8 cellular contexts compared by ENCODE assay signal in the genomic region with DNA sequence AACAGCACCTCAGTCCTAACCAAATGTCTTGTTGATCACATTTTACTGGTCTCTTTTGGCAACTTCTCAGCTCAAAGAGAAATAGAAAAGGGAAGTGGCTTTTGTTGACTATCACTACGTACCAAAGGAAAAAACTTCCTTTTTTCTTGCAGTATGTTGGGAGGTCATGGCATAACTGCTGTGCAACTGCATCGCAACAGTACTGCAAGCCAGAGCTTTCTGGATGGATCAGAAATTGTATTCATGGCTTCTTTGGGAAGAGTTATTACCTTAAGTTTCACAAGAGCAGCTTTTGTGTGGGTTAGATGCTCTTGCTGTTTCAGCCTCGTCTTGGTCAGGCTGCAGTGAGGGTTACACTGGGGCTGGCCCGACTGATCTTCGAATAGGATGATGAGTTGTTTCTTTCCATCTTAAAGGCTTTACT.
DNase-seq lines count a peak whose midpoint lies in the region; ATAC-seq and TF ChIP-seq lines count a peak whose summit lies in the region.

No MANE protein-coding gene starts in this region.

- H3K4me3 Mint-ChIP-seq in activated naive CD4-positive, alpha-beta T cell treated with anti-CD3 and anti-CD28 coated beads, Interleukin-2, amount 10 ng/mL, durations not matched to agents 7 days and 5 days, result no peak overlapping the region

- H3K9me3 Mint-ChIP-seq in activated naive CD4-positive, alpha-beta T cell treated with anti-CD3 and anti-CD28 coated beads, Interleukin-2, amount 50 U/mL, for 72 hours, result no peaks in the 10 kb centered on the region
- H3K9me3 Mint-ChIP-seq in activated naive CD4-positive, alpha-beta T cell treated with anti-CD3 and anti-CD28 coated beads, Interleukin-2, amount 10 ng/mL, durations not matched to agents 7 days and 5 days, result no peaks in the 10 kb centered on the region

- H3K27ac ChIP-seq in adrenal gland, result peak overlapping the region in 3 of 5 donors; percentile 15 to 80 (median 52)
- H3K27ac ChIP-seq in stomach, result peak overlapping the region in 4 of 5 donors; percentile 54 to 89 (median 80)

- no peak for TF ChIP-seq CTCF in adrenal gland (IDR thresholded peaks at IDR 0.05)
- no peak for TF ChIP-seq CTCF in stomach (IDR thresholded peaks at IDR 0.05)

- WGBS in adrenal gland, 4 donors, result 58 to 64% (median 61%) methylated on average over 5 of the region's 5 CpGs
- 57 to 72% (median 63%) methylated on average over 5 of the region's 5 CpGs for WGBS in stomach, 5 donors

- peaks cover 43 to 46% of the 10 kb centered on the region in 2 donors for H3K36me3 Mint-ChIP-seq in activated naive CD4-positive, alpha-beta T cell treated with anti-CD3 and anti-CD28 coated beads, Interleukin-2, amount 50 U/mL, for 72 hours
- H3K36me3 Mint-ChIP-seq in activated naive CD4-positive, alpha-beta T cell treated with anti-CD3 and anti-CD28 coated beads, Interleukin-2, amount 10 ng/mL, durations not matched to agents 7 days and 5 days, result peaks cover 49% of the 10 kb centered on the region

- peak; percentile 56 to 68 for DNase-seq in activated naive CD4-positive, alpha-beta T cell treated with anti-CD3 and anti-CD28 coated beads, Interleukin-2, amount 50 U/mL, for 72 hours (ENCODE audit: low spot score in 2 of 2)
- no peak for DNase-seq in activated naive CD4-positive, alpha-beta T cell treated with anti-CD3 and anti-CD28 coated beads, Interleukin-2, amount 10 ng/mL, durations not matched to agents 7 days and 5 days
- DNase-seq in adrenal gland (no peak), stomach (no peak), NCI-H1694 (lab: John Stamatoyannopoulos, UW) (no peak), NCI-H1105 (lab: John Stamatoyannopoulos, UW) (no peak), DMS79 (lab: John Stamatoyannopoulos, UW) (no peak)

- H3K9me3 ChIP-seq in adrenal gland (replicated peaks in 1 of 3) (no peaks in the 10 kb centered on the region), stomach (no peaks in the 10 kb centered on the region)

- no peaks in the 10 kb centered on the region for H3K27me3 Mint-ChIP-seq in activated naive CD4-positive, alpha-beta T cell treated with anti-CD3 and anti-CD28 coated beads, Interleukin-2, amount 10 ng/mL, durations not matched to agents 7 days and 5 days

- no peak overlapping the region for H3K27ac Mint-ChIP-seq in activated naive CD4-positive, alpha-beta T cell treated with anti-CD3 and anti-CD28 coated beads, Interleukin-2, amount 50 U/mL, for 72 hours
- H3K27ac Mint-ChIP-seq in activated naive CD4-positive, alpha-beta T cell treated with anti-CD3 and anti-CD28 coated beads, Interleukin-2, amount 10 ng/mL, durations not matched to agents 7 days and 5 days, result no peak overlapping the region

- no peak overlapping the region for H3K4me3 ChIP-seq in adrenal gland
- peak overlapping the region in 3 of 4 donors; percentile 18 to 62 (median 58) for H3K4me3 ChIP-seq in stomach

- intact Hi-C loops in adrenal gland (cut with DNase I), result no loop called here
- intact Hi-C loops in stomach (cut with DNase I; ENCODE audit: low total_unique reads), result no loop called here

- CTCF ChIA-PET in activated naive CD4-positive, alpha-beta T cell treated with anti-CD3 and anti-CD28 coated beads, Interleukin-2, amount 10 ng/mL, durations not matched to agents 7 days and 5 days (lab: Charles Lee), result interaction anchor here (1.0 to 5.3 kb wide), 2 partner anchors 25 to 69 kb away, joined by 3 to 24 read pairs; no protein-coding TSS in a partner anchor

- peak; percentile 67 to 73 for ATAC-seq in activated naive CD4-positive, alpha-beta T cell treated with anti-CD3 and anti-CD28 coated beads, Interleukin-2, amount 50 U/mL, for 72 hours
- ATAC-seq in HG03378 (IDR thresholded peaks at IDR 0.05; ENCODE audit: unreplicated experiment), result peak; percentile 31

- H3K4me1 Mint-ChIP-seq in activated naive CD4-positive, alpha-beta T cell treated with anti-CD3 and anti-CD28 coated beads, Interleukin-2, amount 10 ng/mL, durations not matched to agents 7 days and 5 days, result peaks cover 38% of the 10 kb centered on the region

- TF ChIP-seq POLR2A in adrenal gland (IDR thresholded peaks at IDR 0.05), result peak in 1 of 2 donors; percentile 21
- no peak for TF ChIP-seq POLR2A in stomach (IDR thresholded peaks at IDR 0.05)

- TF ChIP-seq EP300 in stomach (IDR thresholded peaks at IDR 0.05), result no peak

- H3K36me3 ChIP-seq in adrenal gland (replicated peaks in 1 of 2), result no peaks in the 10 kb centered on the region
- H3K36me3 ChIP-seq in stomach, result peaks cover 0 to 13% (median 3%) of the 10 kb centered on the region in 4 donors

- H3K27me3 ChIP-seq in adrenal gland (peaks cover under 1% of the 10 kb centered on the region), stomach (peaks cover 0 to under 1% (median 0%) of the 10 kb centered on the region in 3 donors)

- H3K4me1 ChIP-seq in adrenal gland (replicated peaks in 1 of 2) (no peaks in the 10 kb centered on the region), stomach (peaks cover 0 to 40% (median 10%) of the 10 kb centered on the region in 4 donors)

Comparison
In these comparisons a context has a peak if more than half of its experiments do, and no peak if none do; other contexts are left out.
1. DNase-seq: peak in activated naive CD4-positive, alpha-beta T cell treated with anti-CD3 and anti-CD28 coated beads, Interleukin-2, amount 50 U/mL, for 72 hours (2 of 2); none in activated naive CD4-positive, alpha-beta T cell treated with anti-CD3 and anti-CD28 coated beads, Interleukin-2, amount 10 ng/mL, durations not matched to agents 7 days and 5 days (single experiment), adrenal gland (0 of 7), stomach (single experiment), NCI-H1694 (single experiment), NCI-H1105 (single experiment) and DMS79 (single experiment).
2. H3K4me3 ChIP-seq: peak in stomach (3 of 4); none in adrenal gland (0 of 4).